1 cellular context compared by ENCODE assay signal in the genomic region with DNA sequence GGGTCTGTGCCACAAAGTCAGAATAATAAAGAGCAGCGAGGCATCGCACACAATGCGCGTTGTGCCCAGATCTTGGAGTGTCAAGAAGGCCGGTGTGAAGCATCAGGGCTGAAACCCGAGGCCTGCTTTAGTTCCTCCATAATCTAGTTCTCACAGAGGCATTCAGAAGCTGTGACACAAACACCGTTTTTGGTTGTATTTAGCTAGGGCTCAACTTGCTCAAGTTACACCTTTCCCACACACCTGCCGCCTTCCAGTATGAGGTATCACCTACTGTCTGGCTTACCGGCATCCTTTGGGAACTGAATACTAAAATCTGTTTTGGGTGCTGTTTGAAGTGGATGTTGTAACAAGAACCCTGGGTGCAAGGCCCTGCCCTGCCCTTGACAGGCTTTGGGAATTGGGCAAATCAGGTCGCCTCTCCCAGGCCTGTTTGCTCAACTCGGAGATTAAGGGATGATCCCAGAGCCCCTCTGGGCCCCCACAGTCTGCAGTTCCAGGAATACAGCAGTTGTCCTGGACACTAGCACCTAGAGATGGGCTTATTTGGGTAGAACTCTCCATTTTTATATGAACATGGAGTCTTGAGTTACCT.
TF ChIP-seq lines count a peak whose summit lies in the region.

No MANE protein-coding gene starts in this region.

TF ChIP-seq in IMR-90, 13 proteins besides CTCF, POLR2A, EP300 and RAD21:
- no peak for TF ChIP-seq RCOR1 (IDR thresholded peaks at IDR 0.05; ENCODE audit: insufficient replicate concordance, low read length)
- no peak for TF ChIP-seq MXI1 (IDR thresholded peaks at IDR 0.05; ENCODE audit: borderline replicate concordance, low read depth, low read length)
